Comparison of ENCODE assay signal across 16 cellular contexts in genomic region chr4:138238521-138239292, GRCh38. TPM values are rescaled to one million over a fixed set of nuclear protein-coding genes. Genes with fewer than 3 reads are reported as not detected.
A peak's percentile ranks its signal among the peaks of the same experiment; 100 is the strongest.
DNase-seq lines count a peak whose midpoint lies in the region; ATAC-seq and TF ChIP-seq lines count a peak whose summit lies in the region.
"Had no signal": no experiment of that assay in that cellular context is flagged by ENCODE, and none has a peak within 500 bp of the region (broad histone marks: within the 10 kb centered on the region; RNA-seq: fewer than 3 reads in every experiment).

No MANE protein-coding gene starts in this region.

- CTCF ChIA-PET in Calu3 (lab: Charles Lee): interaction anchor here (1.0 kb wide), 1 partner anchor 256 kb away, joined by 3 read pairs; no protein-coding TSS in a partner anchor

- H3K36me3 Mint-ChIP-seq in Calu3 (ENCODE audit: insufficient read depth, unreplicated experiment) (peaks cover 74% of the 10 kb centered on the region), endothelial cell (ENCODE audit: low read depth, unreplicated experiment) (no peaks in the 10 kb centered on the region)
- H3K36me3 Mint-ChIP-seq in effector memory CD8-positive, alpha-beta T cell (ENCODE audit: insufficient read depth): peaks cover 6% of the 10 kb centered on the region
- H3K36me3 Mint-ChIP-seq: naive B cell had no signal

- no peaks in the 10 kb centered on the region for H3K9me3 ChIP-seq in Loucy (ENCODE audit: insufficient read depth, low read depth, low read length)
- no peaks in the 10 kb centered on the region for H3K9me3 ChIP-seq in neuron (ENCODE audit: low read length)
- no peaks in the 10 kb centered on the region for H3K9me3 ChIP-seq in transverse colon
- H3K9me3 ChIP-seq: adrenal gland had no signal

- H3K4me1 Mint-ChIP-seq in Calu3 (ENCODE audit: low read depth, unreplicated experiment): peaks cover 5% of the 10 kb centered on the region
- peaks cover 17% of the 10 kb centered on the region for H3K4me1 Mint-ChIP-seq in endothelial cell (ENCODE audit: unreplicated experiment)
- H3K4me1 Mint-ChIP-seq in effector memory CD8-positive, alpha-beta T cell (ENCODE audit: low read depth in 2 of 2): peaks cover 0 to 7% of the 10 kb centered on the region in 2 donors

- peak overlapping the region; percentile 78 for H3K4me2 ChIP-seq in Loucy (ENCODE audit: low read depth, low read length, poor library complexity, severe bottlenecking)

- ATAC-seq in effector memory CD8-positive, alpha-beta T cell (replicated peaks): no peak

- H3K27ac Mint-ChIP-seq in Calu3 (ENCODE audit: unreplicated experiment) (peak overlapping the region; percentile 99), endothelial cell (ENCODE audit: unreplicated experiment) (no peak overlapping the region)
- H3K27ac Mint-ChIP-seq in effector memory CD8-positive, alpha-beta T cell: no peak overlapping the region
- H3K27ac Mint-ChIP-seq: CD4-positive, alpha-beta T cell; naive B cell had no signal

- TF ChIP-seq POLR2A in transverse colon (IDR thresholded peaks at IDR 0.05): no peak

- no peaks in the 10 kb centered on the region for H3K36me3 ChIP-seq in Loucy (ENCODE audit: insufficient read depth, low read length)
- H3K36me3 ChIP-seq in neuron (ENCODE audit: insufficient read depth, low read length): no peaks in the 10 kb centered on the region
- H3K36me3 ChIP-seq in transverse colon: no peaks in the 10 kb centered on the region
- H3K36me3 ChIP-seq: adrenal gland had no signal

- 93 to 95% methylated on average over 3 to 4 of the region's 4 CpGs for WGBS in transverse colon (ENCODE audit: low coverage in 1 of 2), 2 donors

- DNase-seq in Calu3 (no peak), choroid plexus epithelial cell (ENCODE audit: low read depth) (no peak), DMS 273 (lab: John Stamatoyannopoulos, UW; ENCODE audit: unreplicated experiment) (no peak), transverse colon (no peak), endothelial cell (ENCODE audit: low spot score) (no peak)
- no peak for DNase-seq in effector memory CD8-positive, alpha-beta T cell
- DNase-seq: activated T-cell treated with anti-CD3 and anti-CD28 coated beads for 4 hours; adrenal gland; CD4-positive, alpha-beta T cell; GF-D8; MV-4-11; naive B cell; retina; SW 1271 had no signal

- H2AFZ ChIP-seq in Loucy (ENCODE audit: low read length) (no peak overlapping the region), neuron (ENCODE audit: low read depth, low read length) (no peak overlapping the region)

- H3K9ac ChIP-seq in Loucy (ENCODE audit: low read depth, low read length, poor library complexity, severe bottlenecking): peak overlapping the region; percentile 13

- H3K4me3 Mint-ChIP-seq in Calu3 (ENCODE audit: low read depth, unreplicated experiment): peak overlapping the region; percentile 63
- H3K4me3 Mint-ChIP-seq in endothelial cell (ENCODE audit: unreplicated experiment): no peak overlapping the region
- H3K4me3 Mint-ChIP-seq in effector memory CD8-positive, alpha-beta T cell: no peak overlapping the region
- H3K4me3 Mint-ChIP-seq: CD4-positive, alpha-beta T cell; naive B cell had no signal

- no peak for TF ChIP-seq EP300 in transverse colon (IDR thresholded peaks at IDR 0.05; ENCODE audit: low read depth)

- H3K4me1 ChIP-seq in Loucy (ENCODE audit: insufficient read depth, low read length, poor library complexity, severe bottlenecking) (peaks cover 47% of the 10 kb centered on the region), neuron (ENCODE audit: insufficient read depth, low read length) (peaks cover 19% of the 10 kb centered on the region), transverse colon (peaks cover 0 to 19% (median 7%) of the 10 kb centered on the region in 4 donors)

- in situ Hi-C loops in transverse colon (cut with MboI; ENCODE audit: low pct_ligation_motif_present in 1 of 4, low pct_unique_long_range_greater_than_20kb in 1 of 4, low sequenced_read_pairs in 3 of 4): no loop called here

- H3K27me3 Mint-ChIP-seq in Calu3 (ENCODE audit: unreplicated experiment) (no peaks in the 10 kb centered on the region), endothelial cell (ENCODE audit: unreplicated experiment) (no peaks in the 10 kb centered on the region)
- no peaks in the 10 kb centered on the region for H3K27me3 Mint-ChIP-seq in effector memory CD8-positive, alpha-beta T cell
- H3K27me3 Mint-ChIP-seq: CD4-positive, alpha-beta T cell had no signal

- TF ChIP-seq CTCF in Calu3 (IDR thresholded peaks at IDR 0.05; ENCODE audit: unreplicated experiment): no peak
- no peak for TF ChIP-seq CTCF in Loucy (conservative IDR thresholded peaks at IDR 0.05; ENCODE audit: low read length)
- no peak for TF ChIP-seq CTCF in choroid plexus epithelial cell (conservative IDR thresholded peaks at IDR 0.05; ENCODE audit: low read depth, low read length)
- no peak for TF ChIP-seq CTCF in transverse colon (IDR thresholded peaks at IDR 0.05)
- TF ChIP-seq CTCF in endothelial cell (IDR thresholded peaks at IDR 0.05; ENCODE audit: unreplicated experiment): no peak

- intact Hi-C loops in Calu3 (cut with micrococcal nuclease; ENCODE audit: unreplicated experiment): loop anchor here (5.0 kb wide), 1 partner anchor 169 kb away; no protein-coding TSS in a partner anchor
- intact Hi-C loops in transverse colon (cut with DNase I; ENCODE audit: low total_unique reads): no loop called here

- H3K27me3 ChIP-seq in Loucy (ENCODE audit: insufficient read depth, low read length, poor library complexity, severe bottlenecking) (no peaks in the 10 kb centered on the region), neuron (ENCODE audit: insufficient read depth, low read length) (no peaks in the 10 kb centered on the region), transverse colon (no peaks in the 10 kb centered on the region)
- H3K27me3 ChIP-seq: adrenal gland had no signal

- H3F3A ChIP-seq in Loucy (ENCODE audit: low read depth): no peaks in the 10 kb centered on the region; the same call in 1 of the 2 replicates

- H3K9me3 Mint-ChIP-seq in Calu3 (ENCODE audit: low read depth, unreplicated experiment) (no peaks in the 10 kb centered on the region), endothelial cell (ENCODE audit: unreplicated experiment) (no peaks in the 10 kb centered on the region)
- no peaks in the 10 kb centered on the region for H3K9me3 Mint-ChIP-seq in effector memory CD8-positive, alpha-beta T cell
- H3K9me3 Mint-ChIP-seq: CD4-positive, alpha-beta T cell; naive B cell had no signal

- no peak overlapping the region for H3K27ac ChIP-seq in transverse colon
- H3K27ac ChIP-seq: adrenal gland had no signal

- peak overlapping the region; percentile 82 for H3K4me3 ChIP-seq in Loucy (ENCODE audit: low read length, poor library complexity, severe bottlenecking)
- H3K4me3 ChIP-seq in choroid plexus epithelial cell (ENCODE audit: low read depth, low read length): peak overlapping the region; percentile 69
- peak overlapping the region; percentile 27 for H3K4me3 ChIP-seq in neuron (ENCODE audit: low read length)
- no peak overlapping the region for H3K4me3 ChIP-seq in transverse colon
- H3K4me3 ChIP-seq: adrenal gland had no signal

- H3K9me2 ChIP-seq in Loucy (replicated peaks; ENCODE audit: low read depth, low read length): no peaks in the 10 kb centered on the region

- no TSS peak for BruUV-seq in Calu3 (replicated peaks; lab: Mats Ljungman, UMichigan)

- no peaks in the 10 kb centered on the region for H4K20me1 ChIP-seq in Loucy (ENCODE audit: insufficient read depth, low read length, poor library complexity, severe bottlenecking)

- 0 out of 2 replicates have a peak, but pooled peaks cover 5% of the 10 kb centered on the region for H3K79me2 ChIP-seq in Loucy (ENCODE audit: insufficient read depth, low read length)

RNA-seq across cellular contexts. Expression of gene SLC7A11, which starts 3.4 kb away (rescaled TPM):
- 37.7 and 49.4 TPM in 2 replicates for total RNA-seq in Calu3 (2022)
- total RNA-seq in transverse colon: 1 to 10 TPM in 1 of 4 donors, under 1 TPM in 2, not detected in 1; under 0.01 to 2.5 (median 0.82) TPM
- total RNA-seq in endothelial cell (ENCODE audit: unreplicated experiment): 5.1 TPM

Comparison
In these comparisons a context has a peak if more than half of its experiments do, and no peak if none do; other contexts are left out.
1. H3K4me3 ChIP-seq: peak in Loucy (single experiment), choroid plexus epithelial cell (single experiment) and neuron (single experiment); none in transverse colon (0 of 4).